In genomic region chr1:112712701-112713128, GRCh38 we compare ENCODE assay signal across 20 cellular contexts. TPM values are rescaled to one million over a fixed set of nuclear protein-coding genes. Genes with fewer than 3 reads are reported as not detected.
DNase-seq lines count a peak whose midpoint lies in the region; ATAC-seq, FAIRE-seq and TF ChIP-seq lines count a peak whose summit lies in the region.
"Had no signal": no experiment of that assay in that cellular context is flagged by ENCODE, and none has a peak within 500 bp of the region (broad histone marks: within the 10 kb centered on the region; RNA-seq: fewer than 3 reads in every experiment).

No MANE protein-coding gene starts in this region.

- H3K27me3 ChIP-seq in GM12878 (replicated peaks in 1 of 2; ENCODE audit: control insufficient read depth in 2 of 2, insufficient read depth in 2 of 2, low read length in 1 of 2) (no peaks in the 10 kb centered on the region), mesendoderm (ENCODE audit: insufficient read depth, low read length, poor library complexity) (no peaks in the 10 kb centered on the region)

- no peak overlapping the region for H2AFZ ChIP-seq in GM12878 (ENCODE audit: control insufficient read depth, low read depth, low read length)

- no peak overlapping the region for H2BK15ac ChIP-seq in mesendoderm (replicated peaks; ENCODE audit: low read depth)

- TF ChIP-seq EP300 in GM12878 (IDR thresholded peaks at IDR 0.05; ENCODE audit: borderline replicate concordance in 1 of 2, control insufficient read depth in 1 of 2, low read depth in 2 of 2, low read length in 2 of 2), result no peak

- no peak for TF ChIP-seq RAD21 in GM12878 (IDR thresholded peaks at IDR 0.05; ENCODE audit: insufficient read depth, low read depth, low read length)

- DNase-seq in GM12878 (ENCODE audit: low read depth, low spot score) (no peak), mesendoderm (peak; percentile 57), HTR-8/SVneo (ENCODE audit: insufficient read length, low spot score) (no peak), T-cell (no peak)
- DNase-seq in activated T-cell treated with anti-CD3 and anti-CD28 coated beads, Interleukin-2, amount 50 U/mL, for 24 hours, result no peak
- DNase-seq: CD4-positive, CD25-positive, alpha-beta regulatory T cell; COR-L47; DMS79; KG1; NCI-H1092; NCI-H1436 treated with DMSO at 0.1 percent for 48 hours; NCI-H1930; NCI-H69; NK-92 treated with Interleukin-12 subunit alpha and Interleukin-12 subunit beta, amount 100 ng/mL, for 24 hours; SIG-M5 had no signal

- FAIRE-seq in GM12878 (lab: Jason Lieb, UNC) (no peak), HTR-8/SVneo (lab: Jason Lieb, UNC) (no peak)
- FAIRE-seq: H54 had no signal

- 0 out of 2 replicates have a peak, but pooled peaks cover 3% of the 10 kb centered on the region for H4K20me1 ChIP-seq in GM12878 (ENCODE audit: control insufficient read depth, insufficient read depth)

- no peak overlapping the region for H3K27ac ChIP-seq in HEK293 (ENCODE audit: extremely low read depth, low read depth, low read length)
- H3K27ac ChIP-seq in GM12878 (ENCODE audit: control insufficient read depth, insufficient read depth), result no peak overlapping the region
- no peak overlapping the region for H3K27ac ChIP-seq in mesendoderm (ENCODE audit: low read depth, low read length)
- H3K27ac ChIP-seq: HL-60 had no signal

- H3K18ac ChIP-seq in mesendoderm (ENCODE audit: low read length), result no peak overlapping the region

- no peaks in the 10 kb centered on the region for H3K79me1 ChIP-seq in mesendoderm (ENCODE audit: low read length)

- no peak overlapping the region for H3K4me2 ChIP-seq in GM12878 (ENCODE audit: control insufficient read depth, insufficient read depth)
- no peak overlapping the region for H3K4me2 ChIP-seq in mesendoderm (ENCODE audit: low read length)

- peaks cover 61% of the 10 kb centered on the region for H3K4me1 Mint-ChIP-seq in stimulated activated memory B cell treated with anti-CD40 and anti-IgM and Interleukin-4, amounts not matched to agents 10 μg/mL and 1 μg/mL and 100 μg/mL, for 72 hours
- peaks cover 19 to 30% (median 22%) of the 10 kb centered on the region in 3 donors for H3K4me1 Mint-ChIP-seq in T-cell
- H3K4me1 Mint-ChIP-seq in activated T-cell treated with anti-CD3 and anti-CD28 coated beads, Interleukin-2, amount 50 U/mL, for 24 hours (ENCODE audit: low read depth), result peaks cover 31% of the 10 kb centered on the region

- no peak overlapping the region for H4K5ac ChIP-seq in mesendoderm (ENCODE audit: low read length)

- CTCF ChIA-PET in HEK293 (lab: Yijun Ruan, JAX) (interaction anchor here (0.7 to 0.9 kb wide), 2 partner anchors 99 to 330 kb away, joined by 3 to 10 read pairs; no protein-coding TSS in a partner anchor), GM12878 (lab: Yijun Ruan, JAX) (interaction anchor here (0.9 kb wide), 1 partner anchor 322 kb away, joined by 4 read pairs; no protein-coding TSS in a partner anchor), T-cell (lab: Charles Lee) (interaction anchor here in 1 of 2 donors (0.6 kb wide), 2 partner anchors 90 to 143 kb away, joined by 3 to 4 read pairs; no protein-coding TSS in a partner anchor)

- ATAC-seq in GM12878, result no peak
- ATAC-seq in stimulated activated memory B cell treated with anti-CD40 and anti-IgM and Interleukin-4, amounts not matched to agents 10 μg/mL and 1 μg/mL and 100 μg/mL, for 72 hours, result no peak
- no peak for ATAC-seq in T-cell (replicated peaks in 1 of 4)
- ATAC-seq: Panc1 had no signal

- H3K4me3 ChIP-seq in HEK293 (ENCODE audit: low read depth, low read length) (no peak overlapping the region), GM12878 (no peak overlapping the region), mesendoderm (ENCODE audit: low read length) (no peak overlapping the region)

- RAD21 ChIA-PET in GM12878 (lab: Charles Lee; ENCODE audit: unreplicated experiment), result no interaction called here

- TF ChIP-seq CTCF in HEK293 (tag by site-specific recombination; IDR thresholded peaks at IDR 0.05) (no peak), GM12878 (IDR thresholded peaks at IDR 0.05 in 2 of 3, conservative IDR thresholded peaks at IDR 0.05 in 1 of 3; ENCODE audit: control insufficient read depth in 2 of 3, extremely low read depth in 1 of 3, insufficient read depth in 1 of 3, low read depth in 3 of 3, low read length in 3 of 3) (no peak)

- H3K4ac ChIP-seq in mesendoderm (ENCODE audit: low read depth, low read length), result no peak overlapping the region

- no peaks in the 10 kb centered on the region for H3K9me3 ChIP-seq in HEK293 (ENCODE audit: control insufficient read depth, insufficient read depth, low read depth, low read length)
- H3K9me3 ChIP-seq in GM12878 (replicated peaks; ENCODE audit: control insufficient read depth, insufficient read depth, low read length), result no peaks in the 10 kb centered on the region

- H3K27me3 Mint-ChIP-seq in stimulated activated memory B cell treated with anti-CD40 and anti-IgM and Interleukin-4, amounts not matched to agents 10 μg/mL and 1 μg/mL and 100 μg/mL, for 72 hours, result no peaks in the 10 kb centered on the region
- H3K27me3 Mint-ChIP-seq in T-cell, result peaks cover 3 to 5% of the 10 kb centered on the region in 2 donors
- peaks cover 32% of the 10 kb centered on the region for H3K27me3 Mint-ChIP-seq in activated T-cell treated with anti-CD3 and anti-CD28 coated beads, Interleukin-2, amount 50 U/mL, for 24 hours

- H3K27ac Mint-ChIP-seq in stimulated activated memory B cell treated with anti-CD40 and anti-IgM and Interleukin-4, amounts not matched to agents 10 μg/mL and 1 μg/mL and 100 μg/mL, for 72 hours, result peak overlapping the region; percentile 28
- no peak overlapping the region for H3K27ac Mint-ChIP-seq in T-cell
- H3K27ac Mint-ChIP-seq in activated T-cell treated with anti-CD3 and anti-CD28 coated beads, Interleukin-2, amount 50 U/mL, for 24 hours, result no peak overlapping the region

- WGBS in GM12878 (ENCODE audit: insufficient coverage, insufficient replicate concordance, low lambda C conversion rate, missing lambda C conversion rate), result 85% methylated on average over 9 of the region's 9 CpGs
- WGBS in mesendoderm (ENCODE audit: extremely low coverage, insufficient coverage, low lambda C conversion rate), result no CpG with 5 or more reads among the region's 9 CpGs

- SMC1A ChIA-PET in GM12878 (lab: Charles Lee; ENCODE audit: uncharacterized antibody, unreplicated experiment), result interaction anchor here (1.1 kb wide), 1 partner anchor 322 kb away, joined by 4 read pairs; no protein-coding TSS in a partner anchor

- H3K56ac ChIP-seq in mesendoderm (ENCODE audit: low read length), result no peak overlapping the region

- H2BK5ac ChIP-seq in mesendoderm (ENCODE audit: low read length), result no peak overlapping the region

- no peak for TF ChIP-seq POLR2A in GM12878 (IDR thresholded peaks at IDR 0.05; ENCODE audit: low read depth, low read length)

- H3K4me1 ChIP-seq in HEK293 (ENCODE audit: control insufficient read depth, insufficient read depth, low read length), result no peaks in the 10 kb centered on the region
- peaks cover 22% of the 10 kb centered on the region for H3K4me1 ChIP-seq in GM12878 (ENCODE audit: control insufficient read depth, insufficient read depth, low read length)
- peaks cover 13% of the 10 kb centered on the region for H3K4me1 ChIP-seq in mesendoderm (ENCODE audit: control insufficient read depth, low read depth, low read length)

- H2BK120ac ChIP-seq in mesendoderm (ENCODE audit: low read depth, low read length), result no peak overlapping the region

- H3K9me3 Mint-ChIP-seq in stimulated activated memory B cell treated with anti-CD40 and anti-IgM and Interleukin-4, amounts not matched to agents 10 μg/mL and 1 μg/mL and 100 μg/mL, for 72 hours, result no peaks in the 10 kb centered on the region
- no peaks in the 10 kb centered on the region for H3K9me3 Mint-ChIP-seq in T-cell
- no peaks in the 10 kb centered on the region for H3K9me3 Mint-ChIP-seq in activated T-cell treated with anti-CD3 and anti-CD28 coated beads, Interleukin-2, amount 50 U/mL, for 24 hours

- intact Hi-C loops in GM12878 (cut with micrococcal nuclease; ENCODE audit: unreplicated experiment), result loop anchor here (10.0 kb wide), 1 partner anchor 682 kb away; the partner anchor contains the start of gene MAGI3

- in situ Hi-C loops in GM12878 (cut with MboI), result no loop called here

- no peaks in the 10 kb centered on the region for H3K79me2 ChIP-seq in GM12878 (ENCODE audit: control insufficient read depth, insufficient read depth, low read length)
- H3K79me2 ChIP-seq in mesendoderm (ENCODE audit: control insufficient read depth, insufficient read depth, low read length), result no peaks in the 10 kb centered on the region

- BruUV-seq in GM12878 (replicated peaks; lab: Mats Ljungman, UMichigan), result no TSS peak

- no peaks in the 10 kb centered on the region for H3K36me3 Mint-ChIP-seq in stimulated activated memory B cell treated with anti-CD40 and anti-IgM and Interleukin-4, amounts not matched to agents 10 μg/mL and 1 μg/mL and 100 μg/mL, for 72 hours
- no peaks in the 10 kb centered on the region for H3K36me3 Mint-ChIP-seq in T-cell
- H3K36me3 Mint-ChIP-seq in activated T-cell treated with anti-CD3 and anti-CD28 coated beads, Interleukin-2, amount 50 U/mL, for 24 hours (ENCODE audit: low read depth), result no peaks in the 10 kb centered on the region
- H3K36me3 Mint-ChIP-seq: CD4-positive, CD25-positive, alpha-beta regulatory T cell had no signal

- no peak overlapping the region for H3K23ac ChIP-seq in mesendoderm (ENCODE audit: low read length)

- no peak overlapping the region for H2AK5ac ChIP-seq in mesendoderm (ENCODE audit: low read length)

- peaks cover 0 to 3% of the 10 kb centered on the region in 2 experiments; a peak in 1 of 3 replicates for H3K36me3 ChIP-seq in HEK293 (ENCODE audit: control insufficient read depth in 2 of 2, insufficient read depth in 1 of 2, low read length in 2 of 2)
- H3K36me3 ChIP-seq in GM12878 (ENCODE audit: control insufficient read depth in 2 of 2, insufficient read depth in 2 of 2, low read length in 1 of 2), result no peaks in the 10 kb centered on the region
- H3K36me3 ChIP-seq in mesendoderm (ENCODE audit: control insufficient read depth, insufficient read depth, low read length), result no peaks in the 10 kb centered on the region

- POLR2A ChIA-PET in HEK293 (lab: Yijun Ruan, JAX), result no interaction called here
- POLR2A ChIA-PET in GM12878 (lab: Charles Lee), result no interaction called here
- POLR2A ChIA-PET in T-cell (lab: Charles Lee), result no interaction called here

- no peak overlapping the region for H3K4me3 Mint-ChIP-seq in stimulated activated memory B cell treated with anti-CD40 and anti-IgM and Interleukin-4, amounts not matched to agents 10 μg/mL and 1 μg/mL and 100 μg/mL, for 72 hours
- no peak overlapping the region for H3K4me3 Mint-ChIP-seq in T-cell
- H3K4me3 Mint-ChIP-seq in activated T-cell treated with anti-CD3 and anti-CD28 coated beads, Interleukin-2, amount 50 U/mL, for 24 hours, result no peak overlapping the region

- H3K9ac ChIP-seq in GM12878 (ENCODE audit: control insufficient read depth, insufficient read depth, low read length) (no peak overlapping the region), mesendoderm (ENCODE audit: low read length) (no peak overlapping the region)

- H4K8ac ChIP-seq in mesendoderm (ENCODE audit: low read depth, low read length), result no peak overlapping the region

RNA-seq across cellular contexts. Expression of gene PPM1J, which starts 2.4 kb away (rescaled TPM):
- total RNA-seq in GM12878 (2013; cell fraction: nucleolus; rRNA removed), result 0.56 and 0.69 TPM in 2 replicates
- total RNA-seq in GM12878 (2014; rRNA removed), result 0.76 and 1.4 TPM in 2 replicates
- 0.32 and 0.45 TPM in 2 replicates for total RNA-seq in GM12878 (2014; rRNA removed; fragmentation: Illumina TruSeq; extraction: Trizol)
- total RNA-seq in GM12878 (2021), result 0.59 and 1.5 TPM in 2 replicates
- polyA plus RNA-seq in GM12878 (2011; ENCODE audit: low read depth), result 0.47 TPM
- 0.88 and 1.6 TPM in 2 replicates for polyA plus RNA-seq in GM12878 (2011; rRNA removed)
- polyA plus RNA-seq in GM12878 (2011; cell fraction: cytosol; rRNA removed), result 2.2 and 2.3 TPM in 2 replicates
- polyA plus RNA-seq in GM12878 (2011; cell fraction: nucleus; rRNA removed), result 5.5 and 7.0 TPM in 2 replicates
- 0.72 and 0.80 TPM in 2 replicates for polyA plus RNA-seq in GM12878 (2012)
- 0.19 and 0.71 TPM in 2 replicates for polyA plus RNA-seq in GM12878 (2014; fragmentation: Illumina TruSeq; extraction: Trizol)
- polyA plus RNA-seq in GM12878 (2014; fragmentation: Nextera tagmentation; extraction: Ambion mirVana), result under 1 TPM in 1 of 2 experiments, not detected in 1; 0.07 TPM
- 1.3 and 1.8 TPM in 2 replicates for polyA plus RNA-seq in GM12878 (2014; rRNA removed)
- polyA plus RNA-seq in GM12878 (2016; fragmentation: Nextera tagmentation; extraction: Ambion mirVana), result under 1 TPM; 0.25 to 0.34 TPM
- polyA minus RNA-seq in GM12878 (2011; rRNA and poly(A)+ RNA removed), result 1.1 and 1.2 TPM in 2 replicates
- 0.94 TPM in 1 of 2 replicates, not detected in the other for polyA minus RNA-seq in GM12878 (2011; cell fraction: cytosol; rRNA and poly(A)+ RNA removed)
- 0.85 and 1.1 TPM in 2 replicates for polyA minus RNA-seq in GM12878 (2011; cell fraction: nucleus; rRNA and poly(A)+ RNA removed)
- 9.5 TPM for polyA plus RNA-seq in mesendoderm (2013, experiment 1 of 2)
- polyA plus RNA-seq in mesendoderm (2013, experiment 2 of 2), result 8.6 TPM
- under 1 TPM; 0.15 to 0.77 (median 0.38) TPM for total RNA-seq in T-cell
- total RNA-seq: CD4-positive, CD25-positive, alpha-beta regulatory T cell had no signal
- polyA plus RNA-seq: CD4-positive, CD25-positive, alpha-beta regulatory T cell had no signal

RNA-seq across cellular contexts. Expression of gene RHOC, which starts 5.8 kb away (rescaled TPM):
- 33.4 and 48.0 TPM in 2 replicates for total RNA-seq in GM12878 (2013; cell fraction: nucleolus; rRNA removed)
- total RNA-seq in GM12878 (2014; rRNA removed), result 178 and 187 TPM in 2 replicates
- total RNA-seq in GM12878 (2014; rRNA removed; fragmentation: Illumina TruSeq; extraction: Trizol), result 183 TPM in 2 replicates
- total RNA-seq in GM12878 (2021), result 138 and 142 TPM in 2 replicates
- polyA plus RNA-seq in GM12878 (2011; ENCODE audit: low read depth), result 130 TPM
- polyA plus RNA-seq in GM12878 (2011; rRNA removed), result 258 and 371 TPM in 2 replicates
- 673 and 682 TPM in 2 replicates for polyA plus RNA-seq in GM12878 (2011; cell fraction: cytosol; rRNA removed)
- polyA plus RNA-seq in GM12878 (2011; cell fraction: nucleus; rRNA removed), result 302 and 356 TPM in 2 replicates
- polyA plus RNA-seq in GM12878 (2012), result 211 and 224 TPM in 2 replicates
- polyA plus RNA-seq in GM12878 (2014; fragmentation: Illumina TruSeq; extraction: Trizol), result 316 and 336 TPM in 2 replicates
- polyA plus RNA-seq in GM12878 (2014; fragmentation: Nextera tagmentation; extraction: Ambion mirVana), result 10 to 100 TPM; 20.6 to 37.9 TPM
- polyA plus RNA-seq in GM12878 (2014; rRNA removed), result 232 and 264 TPM in 2 replicates
- 100 to 1,000 TPM; 118 to 130 TPM for polyA plus RNA-seq in GM12878 (2016; fragmentation: Nextera tagmentation; extraction: Ambion mirVana)
- polyA minus RNA-seq in GM12878 (2011; rRNA and poly(A)+ RNA removed), result 302 and 335 TPM in 2 replicates
- polyA minus RNA-seq in GM12878 (2011; cell fraction: cytosol; rRNA and poly(A)+ RNA removed), result 68.6 and 69.9 TPM in 2 replicates
- 44.2 and 56.9 TPM in 2 replicates for polyA minus RNA-seq in GM12878 (2011; cell fraction: nucleus; rRNA and poly(A)+ RNA removed)
- 107 TPM for polyA plus RNA-seq in mesendoderm (2013, experiment 1 of 2)
- 105 TPM for polyA plus RNA-seq in mesendoderm (2013, experiment 2 of 2)
- 10 to 100 TPM in 3 of 5 donors, 1 to 10 TPM in 2; 6.0 to 33.2 (median 12.1) TPM for total RNA-seq in T-cell

RNA-seq across cellular contexts. Expression of gene MOV10, which starts 38.3 kb away (rescaled TPM):
- total RNA-seq in GM12878 (2013; cell fraction: nucleolus; rRNA removed), result 74.7 and 85.4 TPM in 2 replicates
- 43.1 and 47.1 TPM in 2 replicates for total RNA-seq in GM12878 (2014; rRNA removed)
- 31.4 and 37.4 TPM in 2 replicates for total RNA-seq in GM12878 (2014; rRNA removed; fragmentation: Illumina TruSeq; extraction: Trizol)
- 78.2 and 80.3 TPM in 2 replicates for total RNA-seq in GM12878 (2021)
- polyA plus RNA-seq in GM12878 (2011; ENCODE audit: low read depth), result 50.0 TPM
- polyA plus RNA-seq in GM12878 (2011; rRNA removed), result 15.7 and 43.7 TPM in 2 replicates
- 51.6 and 52.6 TPM in 2 replicates for polyA plus RNA-seq in GM12878 (2011; cell fraction: cytosol; rRNA removed)
- polyA plus RNA-seq in GM12878 (2011; cell fraction: nucleus; rRNA removed), result 214 and 236 TPM in 2 replicates
- 48.1 and 49.7 TPM in 2 replicates for polyA plus RNA-seq in GM12878 (2012)
- 44.5 and 70.4 TPM in 2 replicates for polyA plus RNA-seq in GM12878 (2014; fragmentation: Illumina TruSeq; extraction: Trizol)
- polyA plus RNA-seq in GM12878 (2014; fragmentation: Nextera tagmentation; extraction: Ambion mirVana), result 10 to 100 TPM; 21.0 to 28.6 TPM
- 65.8 and 82.0 TPM in 2 replicates for polyA plus RNA-seq in GM12878 (2014; rRNA removed)
- polyA plus RNA-seq in GM12878 (2016; fragmentation: Nextera tagmentation; extraction: Ambion mirVana), result 10 to 100 TPM; 52.5 to 58.6 TPM
- polyA minus RNA-seq in GM12878 (2011; rRNA and poly(A)+ RNA removed), result 34.5 and 70.3 TPM in 2 replicates
- polyA minus RNA-seq in GM12878 (2011; cell fraction: cytosol; rRNA and poly(A)+ RNA removed), result 21.7 and 27.8 TPM in 2 replicates
- polyA minus RNA-seq in GM12878 (2011; cell fraction: nucleus; rRNA and poly(A)+ RNA removed), result 49.7 and 83.2 TPM in 2 replicates
- polyA plus RNA-seq in mesendoderm (2013, experiment 1 of 2), result 49.5 TPM
- polyA plus RNA-seq in mesendoderm (2013, experiment 2 of 2), result 46.4 TPM
- 100 to 1,000 TPM in 1 of 5 donors, 10 to 100 TPM in 4; 71.0 to 103 (median 86.1) TPM for total RNA-seq in T-cell
